In genomic region chr1:234655328-234656069, GRCh38 we compare ENCODE assay signal across 18 cellular contexts. TPM values are rescaled to one million over a fixed set of nuclear protein-coding genes. Genes with fewer than 3 reads are reported as not detected.
DNase-seq lines count a peak whose midpoint lies in the region; ATAC-seq and TF ChIP-seq lines count a peak whose summit lies in the region.
"Had no signal": no experiment of that assay in that cellular context is flagged by ENCODE, and none has a peak within 500 bp of the region (broad histone marks: within the 10 kb centered on the region; RNA-seq: fewer than 3 reads in every experiment).

No MANE protein-coding gene starts in this region.

- H3K4me1 ChIP-seq in suprapubic skin (peaks cover 43% of the 10 kb centered on the region), stomach (peaks cover 17 to 29% (median 17%) of the 10 kb centered on the region in 4 donors)
- H3K4me1 ChIP-seq in CD8-positive, alpha-beta memory T cell (ENCODE audit: insufficient read depth, low read length): no peaks in the 10 kb centered on the region
- H3K4me1 ChIP-seq: BLaER1 had no signal

- H3K4me3 Mint-ChIP-seq in CD8-positive, alpha-beta memory T cell: no peak overlapping the region
- H3K4me3 Mint-ChIP-seq: activated CD4-positive, alpha-beta T cell treated with anti-CD3 and anti-CD28 coated beads, Interleukin-2, amount 10 ng/mL, durations not matched to agents 7 days and 5 days had no signal

- no peaks in the 10 kb centered on the region for H3K27me3 ChIP-seq in suprapubic skin
- no peaks in the 10 kb centered on the region for H3K27me3 ChIP-seq in stomach
- H3K27me3 ChIP-seq in CD8-positive, alpha-beta memory T cell (ENCODE audit: insufficient read depth, low read length, poor library complexity, severe bottlenecking): no peaks in the 10 kb centered on the region
- H3K27me3 ChIP-seq: BLaER1, heart left ventricle, pancreas had no signal

- TF ChIP-seq CTCF in RWPE1 (conservative IDR thresholded peaks at IDR 0.05; ENCODE audit: low read depth): no peak
- TF ChIP-seq CTCF in epithelial cell of esophagus (IDR thresholded peaks at IDR 0.05; ENCODE audit: insufficient read depth, low read depth, low read length, missing control alignments): no peak
- no peak for TF ChIP-seq CTCF in suprapubic skin (IDR thresholded peaks at IDR 0.05)
- TF ChIP-seq CTCF in stomach (IDR thresholded peaks at IDR 0.05): no peak

- WGBS in suprapubic skin: 60% methylated on average over 8 of the region's 8 CpGs
- WGBS in stomach, 5 donors: 85 to 90% (median 85%) methylated on average over 7 to 8 of the region's 8 CpGs

- no peak overlapping the region for H3K27ac Mint-ChIP-seq in CD8-positive, alpha-beta memory T cell
- H3K27ac Mint-ChIP-seq: activated CD4-positive, alpha-beta T cell treated with anti-CD3 and anti-CD28 coated beads, Interleukin-2, amount 10 ng/mL, durations not matched to agents 7 days and 5 days had no signal

- TF ChIP-seq POLR2A in suprapubic skin (IDR thresholded peaks at IDR 0.05): no peak
- no peak for TF ChIP-seq POLR2A in stomach (IDR thresholded peaks at IDR 0.05)

- POLR2A ChIA-PET in RWPE1 (lab: Yijun Ruan, JAX; ENCODE audit: low non-redundant PET): interaction anchor here (3.6 kb wide), 1 partner anchor 43 kb away, joined by 24 read pairs; no protein-coding TSS in a partner anchor
- POLR2A ChIA-PET in CD8-positive, alpha-beta memory T cell (lab: Charles Lee): no interaction called here

- intact Hi-C loops in stomach (cut with DNase I; ENCODE audit: low total_unique reads): no loop called here

- H3K9me3 ChIP-seq in suprapubic skin: no peaks in the 10 kb centered on the region
- H3K9me3 ChIP-seq in stomach: no peaks in the 10 kb centered on the region
- H3K9me3 ChIP-seq in CD8-positive, alpha-beta memory T cell (ENCODE audit: low read length): no peaks in the 10 kb centered on the region
- H3K9me3 ChIP-seq: BLaER1, heart left ventricle, pancreas had no signal

- H3K36me3 ChIP-seq in suprapubic skin (no peaks in the 10 kb centered on the region), stomach (no peaks in the 10 kb centered on the region)
- H3K36me3 ChIP-seq in CD8-positive, alpha-beta memory T cell (ENCODE audit: insufficient read depth, low read length): no peaks in the 10 kb centered on the region
- H3K36me3 ChIP-seq: BLaER1, heart left ventricle, pancreas had no signal

- no peak for TF ChIP-seq EP300 in suprapubic skin (IDR thresholded peaks at IDR 0.05)
- no peak for TF ChIP-seq EP300 in stomach (IDR thresholded peaks at IDR 0.05)

- H3K27ac ChIP-seq in RWPE1 (peak overlapping the region; percentile 50), suprapubic skin (peak overlapping the region; percentile 85), stomach (no peak overlapping the region)
- no peak overlapping the region for H3K27ac ChIP-seq in CD8-positive, alpha-beta memory T cell (ENCODE audit: low read depth, low read length)
- H3K27ac ChIP-seq: 22Rv1, BLaER1 had no signal

- ATAC-seq in GM21390 (IDR thresholded peaks at IDR 0.05; ENCODE audit: unreplicated experiment): no peak
- ATAC-seq: heart left ventricle, pancreas had no signal

- no peaks in the 10 kb centered on the region for H3K9me3 Mint-ChIP-seq in CD8-positive, alpha-beta memory T cell
- H3K9me3 Mint-ChIP-seq: activated CD4-positive, alpha-beta T cell treated with anti-CD3 and anti-CD28 coated beads, Interleukin-2, amount 10 ng/mL, durations not matched to agents 7 days and 5 days had no signal

- H3K36me3 Mint-ChIP-seq in CD8-positive, alpha-beta memory T cell: peaks cover 0 to 1% (median 0%) of the 10 kb centered on the region in 3 donors

- peak; percentile 38 for DNase-seq in NCI-H1105 treated with DMSO at 0.1 percent for 48 hours (lab: John Stamatoyannopoulos, UW)
- DNase-seq in NCI-H1105 (lab: John Stamatoyannopoulos, UW): no peak
- DNase-seq in RWPE1 (ENCODE audit: low spot score): no peak
- DNase-seq in epithelial cell of esophagus (ENCODE audit: low read depth): peak; percentile 56
- no peak for DNase-seq in suprapubic skin (ENCODE audit: low spot score in 2 of 2)
- DNase-seq in stomach: no peak
- no peak for DNase-seq in CD8-positive, alpha-beta memory T cell
- DNase-seq: activated CD4-positive, alpha-beta T cell treated with anti-CD3 and anti-CD28 coated beads, Interleukin-2, amount 10 ng/mL, durations not matched to agents 7 days and 5 days; activated gamma-delta T cell treated with Interleukin-2 at 50 U/mL for 16 hours; caudate nucleus; DMS153; heart left ventricle; pancreas; stimulated activated CD4-positive, alpha-beta T cell treated with anti-CD3 and anti-CD28 coated beads, Interleukin-2, amount 100 ng/mL, for 48 hours had no signal

- CTCF ChIA-PET in RWPE1 (lab: Yijun Ruan, JAX): interaction anchor here (0.8 kb wide), 1 partner anchor 22 kb away, joined by 4 read pairs; no protein-coding TSS in a partner anchor
- CTCF ChIA-PET in CD8-positive, alpha-beta memory T cell (lab: Charles Lee): no interaction called here

- H3K4me3 ChIP-seq in epithelial cell of esophagus (ENCODE audit: low read length) (peak overlapping the region; percentile 65), suprapubic skin (no peak overlapping the region), stomach (no peak overlapping the region)
- H3K4me3 ChIP-seq in CD8-positive, alpha-beta memory T cell (ENCODE audit: low read length): no peak overlapping the region
- H3K4me3 ChIP-seq: BLaER1, heart left ventricle, lung, pancreas had no signal

- peaks cover 0 to 1% (median 0%) of the 10 kb centered on the region in 3 donors for H3K4me1 Mint-ChIP-seq in CD8-positive, alpha-beta memory T cell

- H3K27me3 Mint-ChIP-seq in CD8-positive, alpha-beta memory T cell: peaks cover 0 to 2% of the 10 kb centered on the region in 2 donors

RNA-seq across cellular contexts. Expression of gene IRF2BP2, which starts 45.5 kb away (rescaled TPM):
- total RNA-seq in suprapubic skin (100 to 1,000 TPM; 129 to 195 (median 159) TPM), stomach (100 to 1,000 TPM in 2 of 5 donors, 10 to 100 TPM in 3; 58.3 to 218 (median 81.1) TPM)
- polyA plus RNA-seq in stomach: 10 to 100 TPM; 39.6 to 57.0 (median 51.5) TPM
- 10 to 100 TPM; 91.8 to 98.4 TPM for total RNA-seq in CD8-positive, alpha-beta memory T cell
- polyA plus RNA-seq in CD8-positive, alpha-beta memory T cell: 42.5 TPM

Comparison
In these comparisons a context has a peak if more than half of its experiments do, and no peak if none do; other contexts are left out.
1. DNase-seq: peak in NCI-H1105 treated with DMSO at 0.1 percent for 48 hours (single experiment) and epithelial cell of esophagus (single experiment); none in NCI-H1105 (single experiment), RWPE1 (single experiment), suprapubic skin (0 of 2), stomach (single experiment) and CD8-positive, alpha-beta memory T cell (0 of 5).
2. H3K27ac ChIP-seq: peak in RWPE1 (single experiment) and suprapubic skin (single experiment); none in stomach (0 of 5) and CD8-positive, alpha-beta memory T cell (single experiment).